ENCODE assay signal across 1 cellular context in the genomic region with DNA sequence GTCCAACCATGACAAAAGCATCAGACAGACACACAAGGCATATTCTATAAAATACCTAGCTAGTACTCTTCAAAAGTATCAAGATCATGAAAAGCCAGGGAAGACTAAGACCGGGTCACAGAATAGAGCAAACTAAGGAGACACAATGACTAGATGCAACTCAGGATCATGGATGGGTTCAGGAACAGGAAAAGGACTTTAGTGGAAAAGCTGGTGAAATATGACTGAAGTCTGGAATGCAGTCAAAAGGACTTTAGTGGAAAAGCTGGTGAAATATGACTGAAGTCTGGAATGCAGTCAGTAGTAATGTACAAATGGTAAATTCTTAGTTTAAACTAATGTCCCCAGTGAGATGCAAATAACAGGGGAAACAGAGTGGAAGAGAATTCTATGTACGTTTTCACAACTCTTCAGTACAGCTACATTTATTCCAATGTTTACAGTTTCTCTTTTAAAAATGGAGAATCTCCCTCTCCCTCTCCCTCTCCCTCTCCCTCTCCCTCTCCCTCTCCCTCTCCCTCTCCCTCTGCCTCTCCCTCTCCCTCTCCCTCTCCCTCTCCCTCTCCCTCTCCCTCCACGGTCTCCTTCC.
TF ChIP-seq lines count a peak whose summit lies in the region.

No MANE protein-coding gene starts in this region.

TF ChIP-seq in HepG2, 621 proteins besides CTCF, POLR2A, EP300 and RAD21:
- TF ChIP-seq, protein P1, sequence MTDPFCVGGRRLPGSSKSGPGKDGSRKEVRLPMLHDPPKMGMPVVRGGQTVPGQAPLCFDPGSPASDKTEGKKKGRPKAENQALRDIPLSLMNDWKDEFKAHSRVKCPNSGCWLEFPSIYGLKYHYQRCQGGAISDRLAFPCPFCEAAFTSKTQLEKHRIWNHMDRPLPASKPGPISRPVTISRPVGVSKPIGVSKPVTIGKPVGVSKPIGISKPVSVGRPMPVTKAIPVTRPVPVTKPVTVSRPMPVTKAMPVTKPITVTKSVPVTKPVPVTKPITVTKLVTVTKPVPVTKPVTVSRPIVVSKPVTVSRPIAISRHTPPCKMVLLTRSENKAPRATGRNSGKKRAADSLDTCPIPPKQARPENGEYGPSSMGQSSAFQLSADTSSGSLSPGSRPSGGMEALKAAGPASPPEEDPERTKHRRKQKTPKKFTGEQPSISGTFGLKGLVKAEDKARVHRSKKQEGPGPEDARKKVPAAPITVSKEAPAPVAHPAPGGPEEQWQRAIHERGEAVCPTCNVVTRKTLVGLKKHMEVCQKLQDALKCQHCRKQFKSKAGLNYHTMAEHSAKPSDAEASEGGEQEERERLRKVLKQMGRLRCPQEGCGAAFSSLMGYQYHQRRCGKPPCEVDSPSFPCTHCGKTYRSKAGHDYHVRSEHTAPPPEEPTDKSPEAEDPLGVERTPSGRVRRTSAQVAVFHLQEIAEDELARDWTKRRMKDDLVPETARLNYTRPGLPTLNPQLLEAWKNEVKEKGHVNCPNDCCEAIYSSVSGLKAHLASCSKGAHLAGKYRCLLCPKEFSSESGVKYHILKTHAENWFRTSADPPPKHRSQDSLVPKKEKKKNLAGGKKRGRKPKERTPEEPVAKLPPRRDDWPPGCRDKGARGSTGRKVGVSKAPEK (CRISPR knock-in tag; IDR thresholded peaks at IDR 0.05; ENCODE audit: borderline replicate concordance): no peak
- TF ChIP-seq PCBP1 (IDR thresholded peaks at IDR 0.05; ENCODE audit: borderline replicate concordance, low read depth, low read length) (peak; percentile 80; the same call in 1 of the 2 replicates), NR1H2 (CRISPR knock-in tag; IDR thresholded peaks at IDR 0.05; ENCODE audit: borderline replicate concordance, low read depth) (no peak), MYC (CRISPR knock-in tag; IDR thresholded peaks at IDR 0.05; ENCODE audit: borderline replicate concordance) (no peak), KLF12 (CRISPR knock-in tag; IDR thresholded peaks at IDR 0.05; ENCODE audit: borderline replicate concordance) (no peak), HNRNPK (IDR thresholded peaks at IDR 0.05; ENCODE audit: low read depth, low read length, poor library complexity, severe bottlenecking) (peak; percentile 95), ZNF282 (IDR thresholded peaks at IDR 0.05; ENCODE audit: partially characterized antibody) (no peak), RBM22 (optimal IDR thresholded peaks at IDR 0.05; ENCODE audit: low read length) (peak; percentile 61)
- TF ChIP-seq, protein P2, sequence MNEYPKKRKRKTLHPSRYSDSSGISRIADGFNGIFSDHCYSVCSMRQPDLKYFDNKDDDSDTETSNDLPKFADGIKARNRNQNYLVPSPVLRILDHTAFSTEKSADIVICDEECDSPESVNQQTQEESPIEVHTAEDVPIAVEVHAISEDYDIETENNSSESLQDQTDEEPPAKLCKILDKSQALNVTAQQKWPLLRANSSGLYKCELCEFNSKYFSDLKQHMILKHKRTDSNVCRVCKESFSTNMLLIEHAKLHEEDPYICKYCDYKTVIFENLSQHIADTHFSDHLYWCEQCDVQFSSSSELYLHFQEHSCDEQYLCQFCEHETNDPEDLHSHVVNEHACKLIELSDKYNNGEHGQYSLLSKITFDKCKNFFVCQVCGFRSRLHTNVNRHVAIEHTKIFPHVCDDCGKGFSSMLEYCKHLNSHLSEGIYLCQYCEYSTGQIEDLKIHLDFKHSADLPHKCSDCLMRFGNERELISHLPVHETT (CRISPR knock-in tag; conservative IDR thresholded peaks at IDR 0.05): no peak
